Comparison of ENCODE assay signal across 18 cellular contexts in the genomic region with DNA sequence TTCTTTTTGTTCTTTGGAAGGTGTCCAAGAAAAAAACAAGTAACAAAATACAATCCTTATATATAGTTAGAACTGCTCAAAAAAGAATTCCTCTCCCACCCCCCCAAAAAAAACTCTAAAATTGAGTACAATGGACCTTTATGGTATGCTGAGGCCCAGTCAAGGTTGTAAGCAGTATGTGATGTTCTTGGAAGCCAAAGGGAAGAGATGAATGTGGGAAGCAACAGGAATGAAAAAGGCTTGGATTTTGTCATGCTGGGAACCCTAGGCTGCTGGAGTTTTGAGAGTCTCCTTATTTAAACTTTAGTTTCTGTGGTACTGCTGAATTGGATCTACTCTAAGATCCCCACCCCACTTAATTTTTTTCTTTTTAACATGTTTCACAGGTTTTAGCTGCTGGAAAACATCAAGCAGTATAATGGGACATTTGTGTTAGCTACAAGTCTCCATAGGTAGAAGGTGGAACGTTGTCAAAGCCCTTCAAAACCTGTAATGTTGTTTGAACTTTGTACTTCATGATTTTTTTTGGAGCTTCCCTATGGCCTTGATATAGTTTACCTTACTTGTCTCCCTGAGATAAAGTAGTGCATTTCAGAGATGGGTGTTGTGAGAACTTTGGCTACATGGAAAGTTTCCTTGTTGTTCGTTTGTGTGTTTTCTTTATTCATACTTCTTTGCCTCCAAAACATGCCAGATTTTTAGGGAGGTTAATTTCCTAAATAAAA.
"Had no signal": no experiment of that assay in that cellular context is flagged by ENCODE, and none has a peak within 500 bp of the region (broad histone marks: within the 10 kb centered on the region; RNA-seq: fewer than 3 reads in every experiment).

No MANE protein-coding gene starts in this region.

- H3K27me3 ChIP-seq: esophagus squamous epithelium, gastroesophageal sphincter, neural progenitor cell, ovary, thyroid gland, upper lobe of left lung, vagina had no signal

- H3K4me2 ChIP-seq: neural progenitor cell, smooth muscle cell had no signal

- H3K36me3 ChIP-seq: esophagus squamous epithelium, gastroesophageal sphincter, neural progenitor cell, ovary, thyroid gland, upper lobe of left lung, vagina had no signal

- H3K9me3 ChIP-seq: esophagus squamous epithelium, gastroesophageal sphincter, ovary, thyroid gland, upper lobe of left lung, vagina had no signal

- FAIRE-seq: colon had no signal

- H2AFZ ChIP-seq: neural progenitor cell had no signal

- H3K27ac Mint-ChIP-seq: naive thymus-derived CD8-positive, alpha-beta T cell; progenitor cell of endocrine pancreas had no signal

- H3K27me3 Mint-ChIP-seq: progenitor cell of endocrine pancreas had no signal

- H3K4me3 Mint-ChIP-seq: naive thymus-derived CD8-positive, alpha-beta T cell; neural progenitor cell had no signal

- H3K9ac ChIP-seq: neural progenitor cell had no signal

- H3K27ac ChIP-seq: esophagus squamous epithelium, gastroesophageal sphincter, neural progenitor cell, ovary, upper lobe of left lung, vagina had no signal

- ATAC-seq: gastroesophageal sphincter; naive thymus-derived CD8-positive, alpha-beta T cell; right cardiac atrium had no signal

- DNase-seq: dermis blood vessel endothelial cell; esophagus squamous epithelium; foreskin fibroblast; mammary epithelial cell; naive thymus-derived CD8-positive, alpha-beta T cell; nucleus accumbens; ovary; right cardiac atrium; stimulated activated CD4-positive, alpha-beta T cell treated with anti-CD3 and anti-CD28 coated beads, Interleukin-2, amount 100 ng/mL, for 48 hours; stimulated activated naive CD4-positive, alpha-beta T cell treated with Interleukin-2 at 50 U/mL for 16 hours; thyroid gland; upper lobe of left lung had no signal

- H3K4me3 ChIP-seq: esophagus squamous epithelium, gastroesophageal sphincter, neural progenitor cell, ovary, smooth muscle cell, thyroid gland, upper lobe of left lung, vagina had no signal
